In the genomic region with DNA sequence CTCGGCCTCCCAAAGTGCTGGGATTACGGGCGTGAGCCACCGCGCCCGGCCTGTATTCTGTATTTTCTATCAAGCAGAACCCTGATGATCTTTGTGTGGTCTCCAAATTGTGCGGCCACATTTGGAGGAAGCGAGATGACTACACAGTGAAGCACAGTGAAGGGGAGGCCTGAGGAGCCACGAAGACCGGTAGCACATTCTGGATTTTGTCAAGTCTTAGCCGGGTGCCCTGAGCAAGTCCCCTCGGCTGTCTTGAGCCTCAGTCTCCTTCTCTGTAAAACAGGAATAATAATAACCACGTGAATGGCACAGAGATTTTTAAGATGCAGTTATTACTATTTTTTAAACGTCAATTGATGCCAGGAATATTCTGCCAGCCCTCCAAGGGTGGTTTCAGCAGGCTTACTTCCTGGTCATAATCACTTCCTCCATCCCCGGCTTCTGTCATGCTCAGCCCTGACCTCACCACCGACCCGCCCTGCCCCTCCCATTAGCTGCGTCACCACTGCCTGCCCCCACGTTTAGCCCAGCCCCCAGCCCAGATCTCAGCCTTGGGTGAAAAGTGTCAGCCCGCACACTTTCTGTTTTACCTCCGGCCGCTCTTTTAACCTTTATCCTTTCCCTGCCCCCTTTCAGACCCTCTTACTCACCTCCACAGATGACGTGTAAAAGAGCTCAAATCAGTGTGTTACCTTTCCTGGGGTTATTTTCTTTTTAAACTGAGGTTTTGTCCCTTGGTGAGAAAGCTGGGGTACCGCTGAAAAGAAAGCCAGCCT, we compare ENCODE assay signal across 1 cellular context.
TF ChIP-seq lines count a peak whose summit lies in the region.

No MANE protein-coding gene starts in this region.

TF ChIP-seq in HepG2, 621 proteins besides CTCF, POLR2A, EP300 and RAD21 (continued from another document):
- TF ChIP-seq, protein P1, sequence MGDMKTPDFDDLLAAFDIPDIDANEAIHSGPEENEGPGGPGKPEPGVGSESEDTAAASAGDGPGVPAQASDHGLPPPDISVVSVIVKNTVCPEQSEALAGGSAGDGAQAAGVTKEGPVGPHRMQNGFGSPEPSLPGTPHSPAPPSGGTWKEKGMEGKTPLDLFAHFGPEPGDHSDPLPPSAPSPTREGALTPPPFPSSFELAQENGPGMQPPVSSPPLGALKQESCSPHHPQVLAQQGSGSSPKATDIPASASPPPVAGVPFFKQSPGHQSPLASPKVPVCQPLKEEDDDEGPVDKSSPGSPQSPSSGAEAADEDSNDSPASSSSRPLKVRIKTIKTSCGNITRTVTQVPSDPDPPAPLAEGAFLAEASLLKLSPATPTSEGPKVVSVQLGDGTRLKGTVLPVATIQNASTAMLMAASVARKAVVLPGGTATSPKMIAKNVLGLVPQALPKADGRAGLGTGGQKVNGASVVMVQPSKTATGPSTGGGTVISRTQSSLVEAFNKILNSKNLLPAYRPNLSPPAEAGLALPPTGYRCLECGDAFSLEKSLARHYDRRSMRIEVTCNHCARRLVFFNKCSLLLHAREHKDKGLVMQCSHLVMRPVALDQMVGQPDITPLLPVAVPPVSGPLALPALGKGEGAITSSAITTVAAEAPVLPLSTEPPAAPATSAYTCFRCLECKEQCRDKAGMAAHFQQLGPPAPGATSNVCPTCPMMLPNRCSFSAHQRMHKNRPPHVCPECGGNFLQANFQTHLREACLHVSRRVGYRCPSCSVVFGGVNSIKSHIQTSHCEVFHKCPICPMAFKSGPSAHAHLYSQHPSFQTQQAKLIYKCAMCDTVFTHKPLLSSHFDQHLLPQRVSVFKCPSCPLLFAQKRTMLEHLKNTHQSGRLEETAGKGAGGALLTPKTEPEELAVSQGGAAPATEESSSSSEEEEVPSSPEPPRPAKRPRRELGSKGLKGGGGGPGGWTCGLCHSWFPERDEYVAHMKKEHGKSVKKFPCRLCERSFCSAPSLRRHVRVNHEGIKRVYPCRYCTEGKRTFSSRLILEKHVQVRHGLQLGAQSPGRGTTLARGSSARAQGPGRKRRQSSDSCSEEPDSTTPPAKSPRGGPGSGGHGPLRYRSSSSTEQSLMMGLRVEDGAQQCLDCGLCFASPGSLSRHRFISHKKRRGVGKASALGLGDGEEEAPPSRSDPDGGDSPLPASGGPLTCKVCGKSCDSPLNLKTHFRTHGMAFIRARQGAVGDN (CRISPR knock-in tag; IDR thresholded peaks at IDR 0.05), result peak; percentile 89
- TF ChIP-seq HNRNPH1 (optimal IDR thresholded peaks at IDR 0.05; ENCODE audit: low read depth, low read length) (no peak), ZNF674 (CRISPR knock-in tag; IDR thresholded peaks at IDR 0.05; ENCODE audit: low read depth) (no peak), PITX1 (CRISPR knock-in tag; IDR thresholded peaks at IDR 0.05) (peak; percentile 31; the same call in 1 of the 2 replicates), ZMYM2 (CRISPR knock-in tag; IDR thresholded peaks at IDR 0.05) (0 out of 2 replicates have a peak, but pooled peaks have one; percentile 19), POLR2AphosphoS5 (IDR thresholded peaks at IDR 0.05; ENCODE audit: low read depth, low read length) (peak; percentile 67), THAP11 (CRISPR knock-in tag; IDR thresholded peaks at IDR 0.05) (peak; percentile 25; the same call in 1 of the 2 replicates), MAFF (IDR thresholded peaks at IDR 0.05; ENCODE audit: low read depth, low read length) (peak; percentile 20; the same call in 1 of the 2 replicates), ARID2 (CRISPR knock-in tag; IDR thresholded peaks at IDR 0.05; ENCODE audit: borderline replicate concordance) (no peak), ZNF354B (CRISPR knock-in tag; IDR thresholded peaks at IDR 0.05) (no peak), TEAD3 (CRISPR knock-in tag; optimal IDR thresholded peaks at IDR 0.05; ENCODE audit: borderline replicate concordance) (peak; percentile 23)
- TF ChIP-seq, protein P2, sequence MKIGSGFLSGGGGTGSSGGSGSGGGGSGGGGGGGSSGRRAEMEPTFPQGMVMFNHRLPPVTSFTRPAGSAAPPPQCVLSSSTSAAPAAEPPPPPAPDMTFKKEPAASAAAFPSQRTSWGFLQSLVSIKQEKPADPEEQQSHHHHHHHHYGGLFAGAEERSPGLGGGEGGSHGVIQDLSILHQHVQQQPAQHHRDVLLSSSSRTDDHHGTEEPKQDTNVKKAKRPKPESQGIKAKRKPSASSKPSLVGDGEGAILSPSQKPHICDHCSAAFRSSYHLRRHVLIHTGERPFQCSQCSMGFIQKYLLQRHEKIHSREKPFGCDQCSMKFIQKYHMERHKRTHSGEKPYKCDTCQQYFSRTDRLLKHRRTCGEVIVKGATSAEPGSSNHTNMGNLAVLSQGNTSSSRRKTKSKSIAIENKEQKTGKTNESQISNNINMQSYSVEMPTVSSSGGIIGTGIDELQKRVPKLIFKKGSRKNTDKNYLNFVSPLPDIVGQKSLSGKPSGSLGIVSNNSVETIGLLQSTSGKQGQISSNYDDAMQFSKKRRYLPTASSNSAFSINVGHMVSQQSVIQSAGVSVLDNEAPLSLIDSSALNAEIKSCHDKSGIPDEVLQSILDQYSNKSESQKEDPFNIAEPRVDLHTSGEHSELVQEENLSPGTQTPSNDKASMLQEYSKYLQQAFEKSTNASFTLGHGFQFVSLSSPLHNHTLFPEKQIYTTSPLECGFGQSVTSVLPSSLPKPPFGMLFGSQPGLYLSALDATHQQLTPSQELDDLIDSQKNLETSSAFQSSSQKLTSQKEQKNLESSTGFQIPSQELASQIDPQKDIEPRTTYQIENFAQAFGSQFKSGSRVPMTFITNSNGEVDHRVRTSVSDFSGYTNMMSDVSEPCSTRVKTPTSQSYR (CRISPR knock-in tag; IDR thresholded peaks at IDR 0.05; ENCODE audit: borderline replicate concordance), result peak; percentile 12; the same call in 1 of the 2 replicates
- TF ChIP-seq, protein P3, sequence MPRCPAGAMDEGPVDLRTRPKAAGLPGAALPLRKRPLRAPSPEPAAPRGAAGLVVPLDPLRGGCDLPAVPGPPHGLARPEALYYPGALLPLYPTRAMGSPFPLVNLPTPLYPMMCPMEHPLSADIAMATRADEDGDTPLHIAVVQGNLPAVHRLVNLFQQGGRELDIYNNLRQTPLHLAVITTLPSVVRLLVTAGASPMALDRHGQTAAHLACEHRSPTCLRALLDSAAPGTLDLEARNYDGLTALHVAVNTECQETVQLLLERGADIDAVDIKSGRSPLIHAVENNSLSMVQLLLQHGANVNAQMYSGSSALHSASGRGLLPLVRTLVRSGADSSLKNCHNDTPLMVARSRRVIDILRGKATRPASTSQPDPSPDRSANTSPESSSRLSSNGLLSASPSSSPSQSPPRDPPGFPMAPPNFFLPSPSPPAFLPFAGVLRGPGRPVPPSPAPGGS (CRISPR knock-in tag; IDR thresholded peaks at IDR 0.05), result no peak
- TF ChIP-seq, protein P4, sequence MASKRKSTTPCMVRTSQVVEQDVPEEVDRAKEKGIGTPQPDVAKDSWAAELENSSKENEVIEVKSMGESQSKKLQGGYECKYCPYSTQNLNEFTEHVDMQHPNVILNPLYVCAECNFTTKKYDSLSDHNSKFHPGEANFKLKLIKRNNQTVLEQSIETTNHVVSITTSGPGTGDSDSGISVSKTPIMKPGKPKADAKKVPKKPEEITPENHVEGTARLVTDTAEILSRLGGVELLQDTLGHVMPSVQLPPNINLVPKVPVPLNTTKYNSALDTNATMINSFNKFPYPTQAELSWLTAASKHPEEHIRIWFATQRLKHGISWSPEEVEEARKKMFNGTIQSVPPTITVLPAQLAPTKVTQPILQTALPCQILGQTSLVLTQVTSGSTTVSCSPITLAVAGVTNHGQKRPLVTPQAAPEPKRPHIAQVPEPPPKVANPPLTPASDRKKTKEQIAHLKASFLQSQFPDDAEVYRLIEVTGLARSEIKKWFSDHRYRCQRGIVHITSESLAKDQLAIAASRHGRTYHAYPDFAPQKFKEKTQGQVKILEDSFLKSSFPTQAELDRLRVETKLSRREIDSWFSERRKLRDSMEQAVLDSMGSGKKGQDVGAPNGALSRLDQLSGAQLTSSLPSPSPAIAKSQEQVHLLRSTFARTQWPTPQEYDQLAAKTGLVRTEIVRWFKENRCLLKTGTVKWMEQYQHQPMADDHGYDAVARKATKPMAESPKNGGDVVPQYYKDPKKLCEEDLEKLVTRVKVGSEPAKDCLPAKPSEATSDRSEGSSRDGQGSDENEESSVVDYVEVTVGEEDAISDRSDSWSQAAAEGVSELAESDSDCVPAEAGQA (IDR thresholded peaks at IDR 0.05; ENCODE audit: low read depth), result peak; percentile 76; the same call in 1 of the 2 replicates
- TF ChIP-seq, protein P4 (CRISPR knock-in tag; IDR thresholded peaks at IDR 0.05; ENCODE audit: borderline replicate concordance), result no peak
- TF ChIP-seq, protein P5, sequence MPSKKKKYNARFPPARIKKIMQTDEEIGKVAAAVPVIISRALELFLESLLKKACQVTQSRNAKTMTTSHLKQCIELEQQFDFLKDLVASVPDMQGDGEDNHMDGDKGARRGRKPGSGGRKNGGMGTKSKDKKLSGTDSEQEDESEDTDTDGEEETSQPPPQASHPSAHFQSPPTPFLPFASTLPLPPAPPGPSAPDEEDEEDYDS (CRISPR knock-in tag; IDR thresholded peaks at IDR 0.05), result peak; percentile 37; the same call in 1 of the 2 replicates
- TF ChIP-seq, protein P6, sequence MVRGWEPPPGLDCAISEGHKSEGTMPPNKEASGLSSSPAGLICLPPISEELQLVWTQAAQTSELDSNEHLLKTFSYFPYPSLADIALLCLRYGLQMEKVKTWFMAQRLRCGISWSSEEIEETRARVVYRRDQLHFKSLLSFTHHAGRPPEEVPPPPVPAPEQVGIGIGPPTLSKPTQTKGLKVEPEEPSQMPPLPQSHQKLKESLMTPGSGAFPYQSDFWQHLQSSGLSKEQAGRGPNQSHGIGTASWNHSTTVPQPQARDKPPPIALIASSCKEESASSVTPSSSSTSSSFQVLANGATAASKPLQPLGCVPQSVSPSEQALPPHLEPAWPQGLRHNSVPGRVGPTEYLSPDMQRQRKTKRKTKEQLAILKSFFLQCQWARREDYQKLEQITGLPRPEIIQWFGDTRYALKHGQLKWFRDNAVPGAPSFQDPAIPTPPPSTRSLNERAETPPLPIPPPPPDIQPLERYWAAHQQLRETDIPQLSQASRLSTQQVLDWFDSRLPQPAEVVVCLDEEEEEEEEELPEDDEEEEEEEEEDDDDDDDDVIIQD (CRISPR knock-in tag; IDR thresholded peaks at IDR 0.05; ENCODE audit: low read depth), result 0 out of 2 replicates have a peak, but pooled peaks have one; percentile 20
- TF ChIP-seq, protein P7, sequence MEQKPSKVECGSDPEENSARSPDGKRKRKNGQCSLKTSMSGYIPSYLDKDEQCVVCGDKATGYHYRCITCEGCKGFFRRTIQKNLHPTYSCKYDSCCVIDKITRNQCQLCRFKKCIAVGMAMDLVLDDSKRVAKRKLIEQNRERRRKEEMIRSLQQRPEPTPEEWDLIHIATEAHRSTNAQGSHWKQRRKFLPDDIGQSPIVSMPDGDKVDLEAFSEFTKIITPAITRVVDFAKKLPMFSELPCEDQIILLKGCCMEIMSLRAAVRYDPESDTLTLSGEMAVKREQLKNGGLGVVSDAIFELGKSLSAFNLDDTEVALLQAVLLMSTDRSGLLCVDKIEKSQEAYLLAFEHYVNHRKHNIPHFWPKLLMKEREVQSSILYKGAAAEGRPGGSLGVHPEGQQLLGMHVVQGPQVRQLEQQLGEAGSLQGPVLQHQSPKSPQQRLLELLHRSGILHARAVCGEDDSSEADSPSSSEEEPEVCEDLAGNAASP (CRISPR knock-in tag; IDR thresholded peaks at IDR 0.05; ENCODE audit: borderline replicate concordance), result 0 out of 2 replicates have a peak, but pooled peaks have one; percentile 46
